In genomic region chr11:47784785-47785381, GRCh38 we compare ENCODE assay signal across 1 cellular context.
TF ChIP-seq lines count a peak whose summit lies in the region.

No MANE protein-coding gene starts in this region.

TF ChIP-seq in GM23338, 12 proteins besides CTCF, POLR2A, EP300 and RAD21 (continued from another document):
- TF ChIP-seq REST (IDR thresholded peaks at IDR 0.05; ENCODE audit: unreplicated experiment) (no peak), EZH2phosphoT487 (IDR thresholded peaks at IDR 0.05; ENCODE audit: unreplicated experiment) (no peak), STAT1 (IDR thresholded peaks at IDR 0.05; ENCODE audit: unreplicated experiment) (no peak), JUNB (IDR thresholded peaks at IDR 0.05; ENCODE audit: unreplicated experiment) (no peak), EZH2 (IDR thresholded peaks at IDR 0.05; ENCODE audit: low read depth, unreplicated experiment) (no peak)
TF ChIP-seq in GM23338: peak in this region for 0.
